Comparison of ENCODE assay signal across 21 cellular contexts in genomic region chr5:29795253-29795652, GRCh38.
DNase-seq lines count a peak whose midpoint lies in the region; ATAC-seq, FAIRE-seq and TF ChIP-seq lines count a peak whose summit lies in the region.
"Had no signal": no experiment of that assay in that cellular context is flagged by ENCODE, and none has a peak within 500 bp of the region (broad histone marks: within the 10 kb centered on the region; RNA-seq: fewer than 3 reads in every experiment).

No MANE protein-coding gene starts in this region.

- no peaks in the 10 kb centered on the region for H3K9me2 ChIP-seq in PC-9 (ENCODE audit: insufficient read depth)

- intact Hi-C loops in HepG2 (cut with micrococcal nuclease; ENCODE audit: unreplicated experiment) = no loop called here
- intact Hi-C loops in right lobe of liver (cut with DNase I) = no loop called here
- intact Hi-C loops in PC-9 (cut with micrococcal nuclease; ENCODE audit: unreplicated experiment) = no loop called here
- intact Hi-C loops in left colon (cut with DNase I, micrococcal nuclease) = no loop called here
- intact Hi-C loops in activated T-helper 1 cell treated with anti-CD3 and anti-CD28 coated beads, Interleukin-12 subunit alpha, Interleukin-12 subunit beta, Interleukin-2, Interleukin-4 antibody, amounts not matched to agents 30 ng/mL and 10 ng/mL and 1 ng/mL, durations not matched to agents 14 hours and 24 hours and 36 hours (cut with micrococcal nuclease) = no loop called here

- H3K4me2 ChIP-seq in HepG2 (ENCODE audit: low read depth, low read length) (no peak overlapping the region), PC-9 (no peak overlapping the region; the same call in 1 of the 2 replicates), H1 (ENCODE audit: insufficient read depth in 1 of 2, low read depth in 2 of 2, low read length in 2 of 2) (no peak overlapping the region)

- DNase-seq in HepG2 (ENCODE audit: low spot score) = no peak
- no peak for DNase-seq in right lobe of liver
- peak in 1 of 2 experiments; percentile 57 for DNase-seq in PC-9
- DNase-seq in H1 (ENCODE audit: low read depth in 1 of 2, low spot score in 2 of 2) = no peak
- no peak for DNase-seq in left colon
- no peak for DNase-seq in NCI-H1930 (lab: John Stamatoyannopoulos, UW)
- DNase-seq in activated naive CD4-positive, alpha-beta T cell treated with anti-CD3 and anti-CD28 coated beads, Interleukin-2, amount 50 U/mL, for 16 hours = no peak
- no peak for DNase-seq in activated T-helper 1 cell treated with anti-CD3 and anti-CD28 coated beads, Interleukin-12 subunit alpha, Interleukin-12 subunit beta, Interleukin-2, Interleukin-4 antibody, amounts not matched to agents 30 ng/mL and 10 ng/mL and 1 ng/mL, durations not matched to agents 14 hours and 24 hours and 36 hours (ENCODE audit: low spot score)
- DNase-seq: Caco-2; CD4-positive, alpha-beta memory T cell; GDM1; KG1; NCI-H1092; NCI-H1436; NCI-H2029; NCI-H2227 treated with DMSO at 0.1 percent for 48 hours; SIG-M5 had no signal

- no peak overlapping the region for H2BK20ac ChIP-seq in H1 (ENCODE audit: low read length)

- H4K5ac ChIP-seq in H1 (ENCODE audit: insufficient read length, low read depth, low read length) = no peak overlapping the region

- peak overlapping the region; percentile 2 for H2AFZ ChIP-seq in HepG2 (ENCODE audit: low read length)
- peak overlapping the region; percentile 22 for H2AFZ ChIP-seq in PC-9
- H2AFZ ChIP-seq in H1 (ENCODE audit: low read length) = no peak overlapping the region

- TF ChIP-seq EP300 in HepG2 (IDR thresholded peaks at IDR 0.05; ENCODE audit: low read depth in 2 of 2, low read length in 2 of 2) (no peak), HepG2 (CRISPR knock-in tag; IDR thresholded peaks at IDR 0.05; ENCODE audit: borderline replicate concordance) (no peak), H1 (IDR thresholded peaks at IDR 0.05; ENCODE audit: borderline replicate concordance in 1 of 2, low read depth in 2 of 2, low read length in 2 of 2) (no peak)

- H3K4me1 ChIP-seq in HepG2 (ENCODE audit: insufficient read depth, low read length) (peaks cover 2% of the 10 kb centered on the region), right lobe of liver (peaks cover 0 to 2% (median 0%) of the 10 kb centered on the region in 4 donors), PC-9 (replicated peaks; ENCODE audit: insufficient read depth) (no peaks in the 10 kb centered on the region), H1 (replicated peaks in 1 of 4; ENCODE audit: control insufficient read depth in 3 of 4, insufficient read depth in 4 of 4, low read length in 3 of 4) (peaks cover 0 to 4% (median 0%) of the 10 kb centered on the region in 4 experiments; a peak in 1 of 7 replicates)

- BruUV-seq in HepG2 (replicated peaks; lab: Mats Ljungman, UMichigan) (no TSS peak), PC-9 (replicated peaks; lab: Mats Ljungman, UMichigan) (no TSS peak)

- H2BK12ac ChIP-seq in H1 (ENCODE audit: low read depth, low read length) = no peak overlapping the region

- H3K23ac ChIP-seq in H1 (ENCODE audit: insufficient read length) = no peak overlapping the region

- H3K9me3 ChIP-seq in HepG2 (ENCODE audit: low read length) = no peaks in the 10 kb centered on the region
- H3K9me3 ChIP-seq in right lobe of liver = no peaks in the 10 kb centered on the region
- H3K9me3 ChIP-seq in PC-9 (ENCODE audit: insufficient read depth, low read depth) = 0 out of 2 replicates have a peak, but pooled peaks cover 6% of the 10 kb centered on the region
- H3K9me3 ChIP-seq in H1 (ENCODE audit: insufficient read depth in 2 of 2, low read depth in 1 of 2, low read length in 1 of 2) = no peaks in the 10 kb centered on the region
- H3K9me3 ChIP-seq: Caco-2 had no signal

- no peaks in the 10 kb centered on the region for H3K36me3 Mint-ChIP-seq in activated T-helper 1 cell treated with anti-CD3 and anti-CD28 coated beads, Interleukin-12 subunit alpha, Interleukin-12 subunit beta, Interleukin-2, Interleukin-4 antibody, amounts not matched to agents 30 ng/mL and 10 ng/mL and 1 ng/mL, durations not matched to agents 14 hours and 24 hours and 36 hours (ENCODE audit: low read depth)
- H3K36me3 Mint-ChIP-seq: CD4-positive, alpha-beta memory T cell had no signal

- no peaks in the 10 kb centered on the region for H3K36me3 ChIP-seq in HepG2 (replicated peaks in 1 of 2; ENCODE audit: control insufficient read depth in 1 of 2, insufficient read depth in 2 of 2, low read length in 2 of 2)
- no peaks in the 10 kb centered on the region for H3K36me3 ChIP-seq in right lobe of liver
- H3K36me3 ChIP-seq in PC-9 (ENCODE audit: low read depth) = no peaks in the 10 kb centered on the region
- no peaks in the 10 kb centered on the region for H3K36me3 ChIP-seq in H1 (ENCODE audit: control insufficient read depth in 2 of 4, insufficient read depth in 4 of 4, low read length in 3 of 4)

- FAIRE-seq in HepG2 (lab: Jason Lieb, UNC) (no peak), H1 (lab: Jason Lieb, UNC) (no peak)
- FAIRE-seq: GM18507, H54 had no signal

- H3K23me2 ChIP-seq in H1 (ENCODE audit: low read depth, low read length) = no peaks in the 10 kb centered on the region

- no peaks in the 10 kb centered on the region for H3K4me1 Mint-ChIP-seq in activated T-helper 1 cell treated with anti-CD3 and anti-CD28 coated beads, Interleukin-12 subunit alpha, Interleukin-12 subunit beta, Interleukin-2, Interleukin-4 antibody, amounts not matched to agents 30 ng/mL and 10 ng/mL and 1 ng/mL, durations not matched to agents 14 hours and 24 hours and 36 hours (ENCODE audit: low read depth)
- H3K4me1 Mint-ChIP-seq: CD4-positive, alpha-beta memory T cell had no signal

- H3K4ac ChIP-seq in H1 (replicated peaks; ENCODE audit: insufficient read length, low read depth, low read length) = no peak overlapping the region

- no peak overlapping the region for H4K91ac ChIP-seq in H1 (replicated peaks; ENCODE audit: insufficient read length, low read length)

- H4K20me1 ChIP-seq in HepG2 (ENCODE audit: insufficient read depth, low read length) (no peaks in the 10 kb centered on the region), PC-9 (ENCODE audit: insufficient read depth) (no peaks in the 10 kb centered on the region; the same call in 1 of the 2 replicates), H1 (replicated peaks in 1 of 2; ENCODE audit: control insufficient read depth in 1 of 2, insufficient read depth in 2 of 2, low read length in 2 of 2) (no peaks in the 10 kb centered on the region)

- TF ChIP-seq RAD21 in HepG2 (CRISPR knock-in tag; IDR thresholded peaks at IDR 0.05) = no peak
- TF ChIP-seq RAD21 in H1 (IDR thresholded peaks at IDR 0.05 in 1 of 2, conservative IDR thresholded peaks at IDR 0.05 in 1 of 2; ENCODE audit: low read depth in 2 of 2, low read length in 2 of 2) = no peak

- H3K27ac ChIP-seq in HepG2 (ENCODE audit: extremely low read length, insufficient read depth, low read length) = no peak overlapping the region
- H3K27ac ChIP-seq in right lobe of liver = no peak overlapping the region
- H3K27ac ChIP-seq in PC-9 = peak overlapping the region; percentile 6; the same call in 1 of the 2 replicates
- no peak overlapping the region for H3K27ac ChIP-seq in H1 (ENCODE audit: low read depth, low read length)

- H2AK5ac ChIP-seq in H1 (ENCODE audit: low read depth, low read length) = no peak overlapping the region

- H4K8ac ChIP-seq in H1 (ENCODE audit: extremely low read depth, insufficient read depth, low read length) = no peak overlapping the region

- H3K79me2 ChIP-seq in HepG2 (ENCODE audit: insufficient read depth, low read length) (no peaks in the 10 kb centered on the region), PC-9 (ENCODE audit: low read depth) (no peaks in the 10 kb centered on the region), H1 (ENCODE audit: control insufficient read depth in 1 of 2, insufficient read depth in 2 of 2, low read length in 2 of 2) (no peaks in the 10 kb centered on the region)

- H2BK15ac ChIP-seq in H1 (ENCODE audit: low read length) = no peak overlapping the region

- H3K9ac ChIP-seq in HepG2 (ENCODE audit: insufficient read depth, low read depth, low read length) (no peak overlapping the region), H1 (replicated peaks in 1 of 4; ENCODE audit: extremely low read depth in 1 of 4, low read depth in 3 of 4, low read length in 3 of 4) (no peak overlapping the region)

- no peak overlapping the region for H3K27ac Mint-ChIP-seq in activated T-helper 1 cell treated with anti-CD3 and anti-CD28 coated beads, Interleukin-12 subunit alpha, Interleukin-12 subunit beta, Interleukin-2, Interleukin-4 antibody, amounts not matched to agents 30 ng/mL and 10 ng/mL and 1 ng/mL, durations not matched to agents 14 hours and 24 hours and 36 hours
- H3K27ac Mint-ChIP-seq: CD4-positive, alpha-beta memory T cell had no signal

- ATAC-seq in HepG2 = no peak
- no peak for ATAC-seq in right lobe of liver
- no peak for ATAC-seq in left colon
- ATAC-seq: Panc1, SK-N-SH treated with all-trans-retinoic acid at 6 μM for 48 hours had no signal

- H3K4me3 ChIP-seq in HepG2 (replicated peaks in 1 of 3; ENCODE audit: insufficient read depth in 1 of 3, low read depth in 2 of 3, low read length in 3 of 3) (no peak overlapping the region), right lobe of liver (no peak overlapping the region), PC-9 (no peak overlapping the region), H1 (ENCODE audit: extremely low read depth in 1 of 4, insufficient read depth in 2 of 4, low read depth in 3 of 4, low read length in 4 of 4) (no peak overlapping the region)

- WGBS in HepG2 (ENCODE audit: low lambda C conversion rate) = 35% methylated on average over 2 of the region's 2 CpGs
- 46% methylated on average over 2 of the region's 2 CpGs for WGBS in right lobe of liver (ENCODE audit: insufficient coverage, low coverage, low lambda C conversion rate, missing lambda C conversion rate)
- WGBS in H1 (ENCODE audit: extremely low coverage in 1 of 2, insufficient coverage in 1 of 2, insufficient read length in 1 of 2, insufficient replicate concordance in 2 of 2, low coverage in 1 of 2, low lambda C conversion rate in 2 of 2, missing lambda C conversion rate in 1 of 2), 2 experiments = 74% methylated on average over 2 of the region's 2 CpGs; no CpG with 5 or more reads in 1 of the 2 experiments

- no peak overlapping the region for H3K18ac ChIP-seq in H1 (ENCODE audit: extremely low read depth, low read length)

- no peak overlapping the region for H3K14ac ChIP-seq in H1 (ENCODE audit: insufficient read length)

- H3K27me3 Mint-ChIP-seq in activated T-helper 1 cell treated with anti-CD3 and anti-CD28 coated beads, Interleukin-12 subunit alpha, Interleukin-12 subunit beta, Interleukin-2, Interleukin-4 antibody, amounts not matched to agents 30 ng/mL and 10 ng/mL and 1 ng/mL, durations not matched to agents 14 hours and 24 hours and 36 hours (ENCODE audit: insufficient read depth) = no peaks in the 10 kb centered on the region
- H3K27me3 Mint-ChIP-seq: CD4-positive, alpha-beta memory T cell had no signal

- H2BK120ac ChIP-seq in H1 (replicated peaks; ENCODE audit: low read depth, low read length) = no peak overlapping the region

- no peaks in the 10 kb centered on the region for H3K79me1 ChIP-seq in H1 (ENCODE audit: low read depth, low read length)

- CTCF ChIA-PET in HepG2 (lab: Yijun Ruan, JAX; ENCODE audit: low intra/inter-chr PET ratio, low total read pairs) = no interaction called here
- CTCF ChIA-PET in PC-9 (lab: Charles Lee) = no interaction called here
- CTCF ChIA-PET in H1 (lab: Charles Lee; ENCODE audit: partially characterized antibody) = no interaction called here

- H2BK5ac ChIP-seq in H1 (ENCODE audit: low read depth, low read length) = no peak overlapping the region

- POLR2A ChIA-PET in HepG2 (lab: Yijun Ruan, JAX) = no interaction called here
- POLR2A ChIA-PET in PC-9 (lab: Charles Lee; ENCODE audit: unreplicated experiment) = interaction anchor here (0.7 kb wide), 1 partner anchor 58 kb away, joined by 3 read pairs; no protein-coding TSS in a partner anchor
- POLR2A ChIA-PET in H1 (lab: Charles Lee; ENCODE audit: partially characterized antibody) = interaction anchor here (0.5 kb wide), 1 partner anchor 25 kb away, joined by 3 read pairs; no protein-coding TSS in a partner anchor

- no peak for TF ChIP-seq CTCF in HepG2 (CRISPR knock-in tag; IDR thresholded peaks at IDR 0.05)
- TF ChIP-seq CTCF in right lobe of liver (IDR thresholded peaks at IDR 0.05) = no peak
- no peak for TF ChIP-seq CTCF in PC-9 (conservative IDR thresholded peaks at IDR 0.05)
- TF ChIP-seq CTCF in H1 (IDR thresholded peaks at IDR 0.05; ENCODE audit: control extremely low read depth in 1 of 3, insufficient read depth in 1 of 3, low read depth in 1 of 3, low read length in 3 of 3) = no peak

- no peak for TF ChIP-seq POLR2A in HepG2 (IDR thresholded peaks at IDR 0.05; ENCODE audit: insufficient read depth in 1 of 2, low read depth in 2 of 2, low read length in 2 of 2)
- TF ChIP-seq POLR2A in right lobe of liver (IDR thresholded peaks at IDR 0.05) = no peak
- TF ChIP-seq POLR2A in H1 (IDR thresholded peaks at IDR 0.05; ENCODE audit: control extremely low read depth in 1 of 2, low read depth in 2 of 2, low read length in 2 of 2) = no peak

- in situ Hi-C loops in HepG2 (cut with HindIII; ENCODE audit: extremely low pct_ligation_motif_present, low pct_unique_long_range_greater_than_20kb) = no loop called here

- H3K9me3 Mint-ChIP-seq in activated T-helper 1 cell treated with anti-CD3 and anti-CD28 coated beads, Interleukin-12 subunit alpha, Interleukin-12 subunit beta, Interleukin-2, Interleukin-4 antibody, amounts not matched to agents 30 ng/mL and 10 ng/mL and 1 ng/mL, durations not matched to agents 14 hours and 24 hours and 36 hours = peaks cover 4% of the 10 kb centered on the region

- no peak overlapping the region for H3K4me3 Mint-ChIP-seq in activated T-helper 1 cell treated with anti-CD3 and anti-CD28 coated beads, Interleukin-12 subunit alpha, Interleukin-12 subunit beta, Interleukin-2, Interleukin-4 antibody, amounts not matched to agents 30 ng/mL and 10 ng/mL and 1 ng/mL, durations not matched to agents 14 hours and 24 hours and 36 hours
- H3K4me3 Mint-ChIP-seq: CD4-positive, alpha-beta memory T cell had no signal

- H3K27me3 ChIP-seq in HepG2 (ENCODE audit: control insufficient read depth in 1 of 2, insufficient read depth in 2 of 2, low read length in 2 of 2) (no peaks in the 10 kb centered on the region), right lobe of liver (no peaks in the 10 kb centered on the region), PC-9 (ENCODE audit: insufficient read depth, low read depth) (no peaks in the 10 kb centered on the region), H1 (replicated peaks in 1 of 4; ENCODE audit: control insufficient read depth in 3 of 4, extremely low read depth in 1 of 4, insufficient read depth in 3 of 4, low read length in 3 of 4) (no peaks in the 10 kb centered on the region)

- H3F3A ChIP-seq in PC-9 (ENCODE audit: insufficient read depth, low read depth) = no peaks in the 10 kb centered on the region

- no peak overlapping the region for H3K56ac ChIP-seq in H1 (replicated peaks; ENCODE audit: insufficient read length, low read depth, low read length)

Comparison
In these comparisons a context has a peak if more than half of its experiments do, and no peak if none do; other contexts are left out.
1. Of the 41 proteins assayed by ChIP-seq in both HepG2 and H1: peak only in HepG2: none; only in H1: MAFK; in both: none; in neither: 40.